ENCODE assay signal across 8 cellular contexts in the genomic region with DNA sequence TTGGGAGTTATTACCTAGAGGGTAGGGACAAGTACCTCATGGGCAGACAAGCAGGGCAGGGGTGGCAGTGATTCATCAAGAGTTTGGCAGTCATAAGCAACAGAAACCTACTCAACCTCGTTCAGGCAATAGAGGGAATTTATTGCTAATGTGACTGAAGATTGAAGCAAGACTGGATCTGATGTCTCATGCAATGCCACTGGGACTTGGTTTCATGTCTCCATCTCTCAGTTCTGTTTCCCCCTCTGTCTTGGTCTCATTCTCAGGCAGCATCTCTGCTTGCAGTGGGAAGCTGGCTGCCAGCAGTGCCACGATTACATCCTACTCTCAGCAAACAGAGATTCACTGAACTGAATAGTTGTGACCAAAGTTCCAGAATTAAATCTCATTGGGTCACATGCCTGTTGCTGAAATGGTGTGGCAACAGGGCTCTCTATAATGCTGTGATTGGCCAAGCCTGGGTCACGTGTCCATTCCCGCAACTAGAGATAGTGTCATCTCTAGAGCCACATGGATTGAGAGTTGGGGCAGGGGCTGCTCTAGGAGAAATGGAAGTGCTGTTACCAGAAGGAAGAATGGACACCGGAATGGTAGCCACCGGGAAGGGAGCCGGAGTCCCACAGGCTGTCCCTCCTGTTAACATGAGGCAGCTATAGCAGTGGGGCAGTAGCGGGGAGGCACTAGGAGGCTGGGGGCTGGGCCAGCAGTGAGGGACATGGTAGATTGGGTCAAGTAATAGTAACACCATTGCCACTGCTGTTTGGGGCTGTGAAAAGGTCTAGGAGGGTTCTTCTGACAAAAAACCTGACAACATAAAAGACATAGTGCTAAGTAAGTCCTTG. TPM values are rescaled to one million over a fixed set of nuclear protein-coding genes. Genes with fewer than 3 reads are reported as not detected.
DNase-seq lines count a peak whose midpoint lies in the region; ATAC-seq and TF ChIP-seq lines count a peak whose summit lies in the region.

No MANE protein-coding gene starts in this region.

- CTCF ChIA-PET in Calu3 (lab: Charles Lee), result no interaction called here

- H3K36me3 Mint-ChIP-seq in Calu3 (ENCODE audit: insufficient read depth, unreplicated experiment) (peaks cover 22% of the 10 kb centered on the region), neural progenitor cell (no peaks in the 10 kb centered on the region)
- H3K36me3 Mint-ChIP-seq in activated naive CD8-positive, alpha-beta T cell, result peaks cover 4% of the 10 kb centered on the region

- no peak overlapping the region for H3K4me3 Mint-ChIP-seq in Calu3 (ENCODE audit: low read depth, unreplicated experiment)
- peak overlapping the region; percentile 60 for H3K4me3 Mint-ChIP-seq in activated naive CD8-positive, alpha-beta T cell
- H3K4me3 Mint-ChIP-seq in neural progenitor cell, result no peak overlapping the region

- no peaks in the 10 kb centered on the region for H3K36me3 ChIP-seq in neural progenitor cell

- H3K9me3 ChIP-seq in neural progenitor cell (ENCODE audit: low read depth), result no peaks in the 10 kb centered on the region

- no TSS peak for BruUV-seq in Calu3 (replicated peaks; lab: Mats Ljungman, UMichigan)

- ATAC-seq in Right ventricle myocardium inferior, result no peak
- ATAC-seq in GM21786 (IDR thresholded peaks at IDR 0.05; ENCODE audit: unreplicated experiment), result no peak
- ATAC-seq in GM18502 (IDR thresholded peaks at IDR 0.05; ENCODE audit: poor library complexity, unreplicated experiment), result no peak

- H3K27me3 ChIP-seq in neural progenitor cell, result no peaks in the 10 kb centered on the region

- H3K4me1 Mint-ChIP-seq in Calu3 (ENCODE audit: low read depth, unreplicated experiment) (peaks cover 33% of the 10 kb centered on the region), neural progenitor cell (peaks cover 7% of the 10 kb centered on the region)
- peaks cover 48% of the 10 kb centered on the region for H3K4me1 Mint-ChIP-seq in activated naive CD8-positive, alpha-beta T cell (ENCODE audit: low read depth)

- peaks cover 3% of the 10 kb centered on the region for H3K9me3 Mint-ChIP-seq in Calu3 (ENCODE audit: low read depth, unreplicated experiment)
- H3K9me3 Mint-ChIP-seq in activated naive CD8-positive, alpha-beta T cell (ENCODE audit: low read depth), result no peaks in the 10 kb centered on the region
- no peaks in the 10 kb centered on the region for H3K9me3 Mint-ChIP-seq in neural progenitor cell

- H4K20me1 ChIP-seq in neural progenitor cell (ENCODE audit: low read depth), result peaks cover 3% of the 10 kb centered on the region

- H2AFZ ChIP-seq in neural progenitor cell (replicated peaks), result peak overlapping the region; percentile 65

- no peaks in the 10 kb centered on the region for H3K4me1 ChIP-seq in neural progenitor cell

- H3K27ac ChIP-seq in neural progenitor cell, result no peak overlapping the region

- peaks cover 3% of the 10 kb centered on the region for H3K79me2 ChIP-seq in neural progenitor cell (ENCODE audit: low read depth)

- H3K9ac ChIP-seq in neural progenitor cell, result no peak overlapping the region

- peaks cover 10% of the 10 kb centered on the region for H3F3A ChIP-seq in neural progenitor cell (ENCODE audit: low read depth)

- no peak overlapping the region for H3K4me2 ChIP-seq in neural progenitor cell

- DNase-seq in Calu3, result no peak
- peak; percentile 29 for DNase-seq in LHCN-M2 (ENCODE audit: low read depth)
- DNase-seq in neural progenitor cell (ENCODE audit: low spot score), result no peak
- no peak for DNase-seq in DMS 273 treated with DMSO at 0.1 percent for 48 hours (lab: John Stamatoyannopoulos, UW)
- no peak for DNase-seq in Right ventricle myocardium inferior (ENCODE audit: missing footprints)

- H3K27me3 Mint-ChIP-seq in Calu3 (ENCODE audit: unreplicated experiment) (no peaks in the 10 kb centered on the region), neural progenitor cell (ENCODE audit: insufficient read depth, low read depth) (peaks cover 12% of the 10 kb centered on the region)
- no peaks in the 10 kb centered on the region for H3K27me3 Mint-ChIP-seq in activated naive CD8-positive, alpha-beta T cell

- TF ChIP-seq CTCF in Calu3 (IDR thresholded peaks at IDR 0.05; ENCODE audit: unreplicated experiment) (no peak), neural progenitor cell (IDR thresholded peaks at IDR 0.05) (no peak)

- H3K4me3 ChIP-seq in neural progenitor cell, result no peak overlapping the region

- intact Hi-C loops in Calu3 (cut with micrococcal nuclease; ENCODE audit: unreplicated experiment), result no loop called here
- intact Hi-C loops in Right ventricle myocardium inferior (cut with DNase I), result no loop called here

- peak overlapping the region; percentile 13 for H3K27ac Mint-ChIP-seq in Calu3 (ENCODE audit: unreplicated experiment)
- peak overlapping the region; percentile 89 for H3K27ac Mint-ChIP-seq in activated naive CD8-positive, alpha-beta T cell
- no peak overlapping the region for H3K27ac Mint-ChIP-seq in neural progenitor cell

RNA-seq across cellular contexts. Expression of gene CDC42, which starts 3.9 kb away (rescaled TPM):
- total RNA-seq in Calu3 (2022), result 194 and 204 TPM in 2 replicates
- 323 and 332 TPM in 2 replicates for total RNA-seq in LHCN-M2 (2014; rRNA removed)
- 254 TPM for polyA plus RNA-seq in LHCN-M2 (2012)
- 267 and 348 TPM in 2 replicates for total RNA-seq in neural progenitor cell (ENCODE audit: low replicate concordance)
- total RNA-seq in Right ventricle myocardium inferior, result 151 TPM

RNA-seq across cellular contexts. Expression of gene CELA3A, which starts 47.1 kb away (rescaled TPM):
- total RNA-seq in Calu3 (2022), result not detected in 2 replicates
- not detected in 2 replicates for total RNA-seq in LHCN-M2 (2014; rRNA removed)
- polyA plus RNA-seq in LHCN-M2 (2012), result not detected
- total RNA-seq in neural progenitor cell (ENCODE audit: low replicate concordance), result not detected in 2 replicates
- not detected for total RNA-seq in Right ventricle myocardium inferior
